ENCODE assay signal across 9 cellular contexts in genomic region chr7:29093091-29093490, GRCh38. TPM values are rescaled to one million over a fixed set of nuclear protein-coding genes. Genes with fewer than 3 reads are reported as not detected.
DNase-seq lines count a peak whose midpoint lies in the region; ATAC-seq and TF ChIP-seq lines count a peak whose summit lies in the region.
"Not testable (repeated sequence)": the region's sequence is repeated elsewhere in the genome, so short reads cannot be mapped to it uniquely, and the experiment has no call there.
"Had no signal": no experiment of that assay in that cellular context is flagged by ENCODE, and none has a peak within 500 bp of the region (broad histone marks: within the 10 kb centered on the region; RNA-seq: fewer than 3 reads in every experiment).

No MANE protein-coding gene starts in this region.

- H2BK15ac ChIP-seq in H9 (ENCODE audit: low read depth, low read length): not testable (repeated sequence)

- H4K20me1 ChIP-seq in H9 (ENCODE audit: control insufficient read depth, insufficient read depth, insufficient read length): not testable (repeated sequence)

- H3K27ac Mint-ChIP-seq in H9, natural killer cell: not testable (repeated sequence)
- peak overlapping the region; percentile 45; the same call in 1 of the 2 replicates for H3K27ac Mint-ChIP-seq in WTC11

- not testable (repeated sequence) for TF ChIP-seq CTCF in H9 (conservative IDR thresholded peaks at IDR 0.05); WTC11 (IDR thresholded peaks at IDR 0.05); natural killer cell (IDR thresholded peaks at IDR 0.05)

- H3K4me1 ChIP-seq in H9 (ENCODE audit: insufficient read depth, low read length); trophoblast cell (ENCODE audit: control insufficient read depth in 1 of 2, insufficient read depth in 2 of 2, low read length in 2 of 2): not testable (repeated sequence)

- intact Hi-C loops in natural killer cell (cut with micrococcal nuclease): not testable (repeated sequence)

- in situ Hi-C loops in ACHN (cut with HindIII; ENCODE audit: low pct_ligation_motif_present, low pct_unique_long_range_greater_than_20kb, low sequenced_read_pairs): not testable (repeated sequence)

- H3K27me3 Mint-ChIP-seq in H9 (ENCODE audit: low read depth); WTC11 (ENCODE audit: low read depth); natural killer cell (ENCODE audit: low read depth in 2 of 2): not testable (repeated sequence)

- not testable (repeated sequence) for H3K4me3 ChIP-seq in trophoblast cell (ENCODE audit: low read depth, low read length)

- not testable (repeated sequence) for H3K79me1 ChIP-seq in H9 (ENCODE audit: insufficient read depth, low read depth, low read length, poor library complexity, severe bottlenecking); trophoblast cell (ENCODE audit: low read length)

- not testable (repeated sequence) for H2BK120ac ChIP-seq in H9 (ENCODE audit: low read depth, low read length, poor library complexity, severe bottlenecking); trophoblast cell (ENCODE audit: insufficient read depth, low read length, poor library complexity)

- not testable (repeated sequence) for H4K8ac ChIP-seq in H9 (replicated peaks; ENCODE audit: insufficient read length, low read depth, low read length); trophoblast cell (ENCODE audit: low read depth, low read length)

- H3K79me2 ChIP-seq in H9 (ENCODE audit: insufficient read depth, low read length); trophoblast cell (ENCODE audit: control insufficient read depth, insufficient read depth, low read length, poor library complexity): not testable (repeated sequence)

- H3K4me2 ChIP-seq in H9 (ENCODE audit: insufficient read depth, insufficient read length, low read length); trophoblast cell (ENCODE audit: low read length): not testable (repeated sequence)

- not testable (repeated sequence) for H2BK12ac ChIP-seq in H9 (ENCODE audit: insufficient read length, low read depth, low read length)
- peak overlapping the region; percentile 32 for H2BK12ac ChIP-seq in trophoblast cell (ENCODE audit: low read length)

- H2AK5ac ChIP-seq in H9 (ENCODE audit: insufficient read length, low read length): not testable (repeated sequence)
- peak overlapping the region; percentile 22 for H2AK5ac ChIP-seq in trophoblast cell (ENCODE audit: low read length)

- not testable (repeated sequence) for H3K9me3 Mint-ChIP-seq in H9, WTC11, natural killer cell

- H3K9me3 ChIP-seq in H9 (ENCODE audit: control insufficient read depth, low read depth, low read length); trophoblast cell (ENCODE audit: insufficient read depth, low read depth, low read length): not testable (repeated sequence)

- not testable (repeated sequence) for H3K36me3 ChIP-seq in trophoblast cell (ENCODE audit: control insufficient read depth in 1 of 2, insufficient read depth in 2 of 2, low read length in 2 of 2)

- peak; percentile 49 for DNase-seq in ACHN
- peak; percentile 45 for DNase-seq in H9
- not testable (repeated sequence) for DNase-seq in WTC11 (ENCODE audit: low spot score); natural killer cell
- peak; percentile 67 for DNase-seq in islet precursor cell
- DNase-seq in left kidney (ENCODE audit: low read depth, low spot score): peak; percentile 68
- DNase-seq in trophoblast cell: peak in 1 of 2 donors; percentile 12

- H3K23ac ChIP-seq in H9 (ENCODE audit: insufficient read length, low read depth, low read length); trophoblast cell (ENCODE audit: low read length): not testable (repeated sequence)

- CTCF ChIA-PET in WTC11 (lab: Charles Lee): interaction anchor here (0.6 to 5.4 kb wide), 6 partner anchors 13 to 171 kb away, joined by 4 to 39 read pairs (median 8); partner anchors contain the start of gene TRIL

- WGBS in H9 (ENCODE audit: extremely low coverage, insufficient read length, low lambda C conversion rate): no CpG with 5 or more reads among the region's 11 CpGs
- WGBS in trophoblast cell (ENCODE audit: extremely low coverage, insufficient coverage, insufficient read length): no CpG with 5 or more reads among the region's 11 CpGs

- not testable (repeated sequence) for H3K56ac ChIP-seq in H9 (ENCODE audit: insufficient read length, low read depth, low read length)

- H3K27me3 ChIP-seq in H9 (ENCODE audit: insufficient read depth, low read length); trophoblast cell (ENCODE audit: insufficient read depth, low read length): not testable (repeated sequence)

- POLR2A ChIA-PET in WTC11 (lab: Charles Lee): interaction anchor here (1.1 kb wide), 1 partner anchor 136 kb away, joined by 3 read pairs; no protein-coding TSS in a partner anchor

- not testable (repeated sequence) for H3K4me3 Mint-ChIP-seq in H9, WTC11
- peak overlapping the region; percentile 9 for H3K4me3 Mint-ChIP-seq in natural killer cell

- not testable (repeated sequence) for H3K36me3 Mint-ChIP-seq in H9 (ENCODE audit: insufficient read depth in 1 of 3, low read depth in 3 of 3); WTC11; natural killer cell

- H3T11ph ChIP-seq in H9 (ENCODE audit: low read length): not testable (repeated sequence)

- H4K91ac ChIP-seq in H9 (ENCODE audit: insufficient read length, low read depth, low read length): not testable (repeated sequence)
- peak overlapping the region; percentile 55 for H4K91ac ChIP-seq in trophoblast cell (ENCODE audit: low read depth, low read length)

- H3K9ac ChIP-seq in H9 (ENCODE audit: extremely low read depth, insufficient read length, low read length); trophoblast cell (ENCODE audit: low read length): not testable (repeated sequence)

- not testable (repeated sequence) for H3K4ac ChIP-seq in H9 (ENCODE audit: low read depth, low read length); trophoblast cell (ENCODE audit: low read depth, low read length)

- H3K14ac ChIP-seq in H9 (ENCODE audit: insufficient read depth, low read length); trophoblast cell (ENCODE audit: low read length): not testable (repeated sequence)

- not testable (repeated sequence) for H3K23me2 ChIP-seq in H9 (ENCODE audit: insufficient read length, low read depth, low read length, poor library complexity, severe bottlenecking)

- not testable (repeated sequence) for H4K12ac ChIP-seq in trophoblast cell (ENCODE audit: low read depth, low read length)

- H3K18ac ChIP-seq in H9 (ENCODE audit: insufficient read length, low read depth, low read length); trophoblast cell (ENCODE audit: low read length): not testable (repeated sequence)

- H3K4me1 Mint-ChIP-seq in H9 (peaks cover 9 to 17% of the 10 kb centered on the region in 2 experiments), WTC11 (peaks cover 14% of the 10 kb centered on the region), natural killer cell (peaks cover 15 to 18% of the 10 kb centered on the region in 2 donors)

- not testable (repeated sequence) for H2AFZ ChIP-seq in H9 (ENCODE audit: low read length); trophoblast cell (ENCODE audit: insufficient read depth, low read length, poor library complexity)

- ATAC-seq in WTC11, natural killer cell: not testable (repeated sequence)

- not testable (repeated sequence) for H2BK20ac ChIP-seq in H9 (ENCODE audit: low read depth, low read length, poor library complexity, severe bottlenecking)

- H2BK5ac ChIP-seq in H9 (ENCODE audit: insufficient read length, low read length); trophoblast cell (ENCODE audit: low read depth, low read length, poor library complexity): not testable (repeated sequence)

- H4K5ac ChIP-seq in H9 (ENCODE audit: insufficient read length, low read depth, low read length): not testable (repeated sequence)

- H3K27ac ChIP-seq in H9 (ENCODE audit: insufficient read length, low read depth, low read length); trophoblast cell (ENCODE audit: low read depth, low read length): not testable (repeated sequence)

RNA-seq across cellular contexts. Expression of gene CPVL, which starts 53.2 kb away (rescaled TPM):
- 26.9 and 28.0 TPM in 2 replicates for total RNA-seq in H9 (2021)
- total RNA-seq in WTC11 (2021): 34.2 to 43.8 TPM (median 42.6 TPM) in 3 replicates
- total RNA-seq in natural killer cell: 10 to 100 TPM in 1 of 3 donors, 1 to 10 TPM in 2; 4.9 to 11.6 (median 9.8) TPM
- 184 and 205 TPM in 2 replicates for polyA plus RNA-seq in trophoblast cell (2013)
- polyA plus RNA-seq: AG04450; CD8-positive, alpha-beta memory T cell had no signal
